In the genomic region with DNA sequence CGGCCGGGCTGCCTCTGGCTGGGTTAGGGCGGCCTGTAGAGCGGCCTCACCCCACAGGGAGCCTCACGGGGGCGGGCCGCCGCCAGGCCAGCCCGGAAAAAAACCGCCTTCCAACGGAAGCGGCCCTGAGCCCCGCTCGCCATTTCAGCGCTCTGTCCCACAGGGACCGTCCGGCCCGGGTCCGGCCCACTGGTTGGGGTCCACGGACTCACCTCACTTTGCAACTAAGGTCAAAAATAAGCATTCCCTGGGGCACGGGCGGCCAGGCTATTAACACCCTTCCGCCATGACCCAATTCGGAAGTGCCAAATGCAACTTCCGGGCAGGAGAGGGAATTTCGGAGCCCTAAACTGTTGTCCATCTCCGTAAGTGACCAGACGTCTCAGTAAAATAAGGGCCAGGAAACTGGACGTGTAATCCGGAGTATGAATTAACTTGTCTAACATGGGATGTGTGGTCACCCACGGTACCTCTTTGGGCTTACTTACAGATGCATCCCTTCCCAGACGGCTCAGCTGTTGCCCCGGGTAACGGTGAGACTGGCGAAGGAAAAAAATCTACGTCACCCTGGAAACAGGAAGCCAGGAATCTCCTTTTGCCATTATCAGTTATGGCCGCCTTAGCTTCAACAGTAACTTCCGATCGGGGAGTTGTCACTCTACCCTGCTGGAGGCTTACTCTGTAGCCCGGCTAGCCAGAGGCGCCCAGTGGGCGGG, we compare ENCODE assay signal across 8 cellular contexts. TPM values are rescaled to one million over a fixed set of nuclear protein-coding genes. Genes with fewer than 3 reads are reported as not detected.
DNase-seq lines count a peak whose midpoint lies in the region; ATAC-seq and TF ChIP-seq lines count a peak whose summit lies in the region.

Gene BBIP1 (minus strand): TSS at position 548 of the 716 bp plus-strand sequence. CDS start 1,023 bp downstream, outside the sequence.

- H3K27me3 Mint-ChIP-seq in activated naive CD4-positive, alpha-beta T cell treated with anti-CD3 and anti-CD28 coated beads, Interleukin-2, amount 50 U/mL, for 24 hours = no peaks in the 10 kb centered on the region
- peaks cover 4% of the 10 kb centered on the region for H3K27me3 Mint-ChIP-seq in neural progenitor cell (ENCODE audit: insufficient read depth, low read depth)

- H3K4me3 ChIP-seq in NT2/D1 (ENCODE audit: insufficient read length, low read depth) (peak within 1 kb of the TSS; percentile 81), neural progenitor cell (peak within 1 kb of the TSS; percentile 86)

- H3K4me3 Mint-ChIP-seq in activated naive CD4-positive, alpha-beta T cell treated with anti-CD3 and anti-CD28 coated beads, Interleukin-2, amount 50 U/mL, for 24 hours = peak within 1 kb of the TSS; percentile 99
- peak within 1 kb of the TSS; percentile 96 for H3K4me3 Mint-ChIP-seq in neural progenitor cell

- no peaks in the 10 kb centered on the region for H3K9me3 ChIP-seq in NT2/D1 (ENCODE audit: insufficient read depth, low read length)
- H3K9me3 ChIP-seq in neural progenitor cell (ENCODE audit: low read depth) = no peaks in the 10 kb centered on the region

- TF ChIP-seq CTCF in neural progenitor cell (IDR thresholded peaks at IDR 0.05) = no peak

- peak; percentile 98 for DNase-seq in Daoy (ENCODE audit: low read depth)
- peak; percentile 89 for DNase-seq in HPDE6-E6E7 (ENCODE audit: extremely low spot score)
- DNase-seq in NT2/D1 (ENCODE audit: low read depth, low spot score) = peak; percentile 96
- peak; percentile 100 for DNase-seq in foreskin melanocyte
- no peak for DNase-seq in neural progenitor cell (ENCODE audit: low spot score)
- no peak for DNase-seq in activated CD4-positive, alpha-beta T cell treated with anti-CD3 and anti-CD28 coated beads, Interleukin-2, amount 50 U/mL, for 1 hour

- peak within 1 kb of the TSS; percentile 98 for H3K27ac ChIP-seq in neural progenitor cell

- H3K9ac ChIP-seq in NT2/D1 (ENCODE audit: insufficient read length, low read depth) (peak within 1 kb of the TSS; percentile 85), neural progenitor cell (peak within 1 kb of the TSS; percentile 83)

- peak; percentile 77 for ATAC-seq in GM21367 (IDR thresholded peaks at IDR 0.05; ENCODE audit: unreplicated experiment)

- peaks cover 34% of the 10 kb centered on the region for H4K20me1 ChIP-seq in neural progenitor cell (ENCODE audit: low read depth)

- H3K4me1 ChIP-seq in NT2/D1 (ENCODE audit: insufficient read depth, insufficient read length) = peaks cover 3% of the 10 kb centered on the region
- peaks cover 19% of the 10 kb centered on the region for H3K4me1 ChIP-seq in neural progenitor cell

- H3K4me1 Mint-ChIP-seq in activated naive CD4-positive, alpha-beta T cell treated with anti-CD3 and anti-CD28 coated beads, Interleukin-2, amount 50 U/mL, for 24 hours = peaks cover 67% of the 10 kb centered on the region
- peaks cover 27% of the 10 kb centered on the region for H3K4me1 Mint-ChIP-seq in neural progenitor cell

- H3K9me3 Mint-ChIP-seq in activated naive CD4-positive, alpha-beta T cell treated with anti-CD3 and anti-CD28 coated beads, Interleukin-2, amount 50 U/mL, for 24 hours = no peaks in the 10 kb centered on the region
- H3K9me3 Mint-ChIP-seq in neural progenitor cell = no peaks in the 10 kb centered on the region

- peak within 1 kb of the TSS; percentile 98 for H2AFZ ChIP-seq in neural progenitor cell (replicated peaks)

- peaks cover 10% of the 10 kb centered on the region for H3F3A ChIP-seq in neural progenitor cell (ENCODE audit: low read depth)

- peak within 1 kb of the TSS; percentile 98 for H3K27ac Mint-ChIP-seq in activated naive CD4-positive, alpha-beta T cell treated with anti-CD3 and anti-CD28 coated beads, Interleukin-2, amount 50 U/mL, for 24 hours
- peak within 1 kb of the TSS; percentile 99 for H3K27ac Mint-ChIP-seq in neural progenitor cell

- H3K4me2 ChIP-seq in neural progenitor cell = peak within 1 kb of the TSS; percentile 86

- no peaks in the 10 kb centered on the region for H3K36me3 Mint-ChIP-seq in activated naive CD4-positive, alpha-beta T cell treated with anti-CD3 and anti-CD28 coated beads, Interleukin-2, amount 50 U/mL, for 24 hours
- H3K36me3 Mint-ChIP-seq in neural progenitor cell = peaks cover 2% of the 10 kb centered on the region

- H3K36me3 ChIP-seq in NT2/D1 (ENCODE audit: insufficient read depth, insufficient read length, low read length) (peaks cover 6% of the 10 kb centered on the region), neural progenitor cell (peaks cover 2% of the 10 kb centered on the region)

- peaks cover 59% of the 10 kb centered on the region for H3K79me2 ChIP-seq in neural progenitor cell (ENCODE audit: low read depth)

- no peaks in the 10 kb centered on the region for H3K27me3 ChIP-seq in NT2/D1 (ENCODE audit: insufficient read depth, insufficient read length)
- H3K27me3 ChIP-seq in neural progenitor cell = no peaks in the 10 kb centered on the region

RNA-seq across cellular contexts. Expression of gene BBIP1, which starts in this region (rescaled TPM):
- 13.2 and 14.2 TPM in 2 replicates for total RNA-seq in Daoy (2014; rRNA removed; shearing (Covaris generic))
- 27.8 and 58.4 TPM in 2 replicates for total RNA-seq in neural progenitor cell (ENCODE audit: low replicate concordance)

Comparison
In these comparisons a context has a peak if more than half of its experiments do, and no peak if none do; other contexts are left out.
1. DNase-seq: peak in Daoy (single experiment), HPDE6-E6E7 (single experiment), NT2/D1 (single experiment) and foreskin melanocyte (single experiment); none in neural progenitor cell (single experiment) and activated CD4-positive, alpha-beta T cell treated with anti-CD3 and anti-CD28 coated beads, Interleukin-2, amount 50 U/mL, for 1 hour (single experiment).